ENCODE assay signal across 25 cellular contexts in genomic region chr11:77726524-77726923, GRCh38.
A peak's percentile ranks its signal among the peaks of the same experiment; 100 is the strongest.
DNase-seq lines count a peak whose midpoint lies in the region; ATAC-seq and TF ChIP-seq lines count a peak whose summit lies in the region.
"Had no signal": no experiment of that assay in that cellular context is flagged by ENCODE, and none has a peak within 500 bp of the region (broad histone marks: within the 10 kb centered on the region; RNA-seq: fewer than 3 reads in every experiment).

No MANE protein-coding gene starts in this region.

- ATAC-seq in activated CD4-positive, alpha-beta T cell treated with anti-CD3 and anti-CD28 coated beads for 36 hours: peak; percentile 33
- ATAC-seq in GM21529 (IDR thresholded peaks at IDR 0.05; ENCODE audit: unreplicated experiment) (peak; percentile 64), activated B cell treated with CpG ODN at 0.5 μM for 24 hours (ENCODE audit: low read depth) (no peak)
- peak; percentile 28 for ATAC-seq in stimulated activated naive CD8-positive, alpha-beta T cell treated with anti-CD3 and anti-CD28 coated beads, Interleukin-15, Interleukin-2, amounts not matched to agents 100 U/mL and 50 U/mL, for 24 hours

- H3K4me1 ChIP-seq in tibial nerve: no peaks in the 10 kb centered on the region

- no peak overlapping the region for H3K4me3 ChIP-seq in tibial nerve
- H3K4me3 ChIP-seq: transverse colon had no signal

- DNase-seq in activated CD4-positive, alpha-beta T cell treated with anti-CD3 and anti-CD28 coated beads for 36 hours: no peak
- no peak for DNase-seq in activated CD4-positive, alpha-beta T cell treated with anti-CD3 and anti-CD28 coated beads for 48 hours
- DNase-seq in activated B cell treated with CpG ODN at 0.5 μM for 24 hours (no peak), cerebellum (ENCODE audit: low spot score) (no peak), tibial nerve (ENCODE audit: low spot score in 2 of 2) (no peak), HCEC 1CT (no peak)
- DNase-seq in stimulated activated naive CD8-positive, alpha-beta T cell treated with anti-CD3 and anti-CD28 coated beads, Interleukin-15, Interleukin-2, amounts not matched to agents 100 U/mL and 50 U/mL, for 24 hours: no peak
- DNase-seq: 8988T; activated CD4-positive, alpha-beta memory T cell treated with anti-CD3 and anti-CD28 coated beads for 36 hours; activated naive CD4-positive, alpha-beta T cell treated with Interleukin-2 at 50 U/mL for 16 hours; amniotic stem cell; DMS79; glutamatergic neuron; Kasumi-1; mesenchymal stem cell; NCI-H1092 treated with DMSO at 0.1 percent for 48 hours; NCI-H2081; NCI-H510A; retina; SK-N-SH; stimulated activated CD4-positive, alpha-beta T cell treated with anti-CD3 and anti-CD28 coated beads, Interleukin-2, amount 100 ng/mL, for 48 hours; transverse colon had no signal

- peaks cover 6% of the 10 kb centered on the region for H3K4me1 Mint-ChIP-seq in activated CD4-positive, alpha-beta T cell treated with anti-CD3 and anti-CD28 coated beads for 36 hours
- H3K4me1 Mint-ChIP-seq in activated B cell treated with CpG ODN at 0.5 μM for 24 hours: peaks cover 20% of the 10 kb centered on the region

- H3K27ac ChIP-seq in tibial nerve: no peak overlapping the region
- H3K27ac ChIP-seq: RWPE1, transverse colon had no signal

- H3K27ac Mint-ChIP-seq in activated CD4-positive, alpha-beta T cell treated with anti-CD3 and anti-CD28 coated beads for 36 hours: peak overlapping the region; percentile 13
- H3K27ac Mint-ChIP-seq in activated B cell treated with CpG ODN at 0.5 μM for 24 hours: peak overlapping the region; percentile 39
- H3K27ac Mint-ChIP-seq: activated CD4-positive, alpha-beta memory T cell treated with anti-CD3 and anti-CD28 coated beads for 36 hours; stimulated activated naive CD8-positive, alpha-beta T cell treated with anti-CD3 and anti-CD28 coated beads, Interleukin-15, Interleukin-2, amounts not matched to agents 100 ng/mL and 50 ng/mL, for 24 hours had no signal

- POLR2A ChIA-PET in activated CD4-positive, alpha-beta T cell treated with anti-CD3 and anti-CD28 coated beads for 36 hours (lab: Charles Lee): no interaction called here
- POLR2A ChIA-PET in activated B cell treated with CpG ODN at 0.5 μM for 24 hours (lab: Charles Lee): no interaction called here

- intact Hi-C loops in activated CD4-positive, alpha-beta T cell treated with anti-CD3 and anti-CD28 coated beads for 36 hours (cut with DNase I, micrococcal nuclease): no loop called here
- intact Hi-C loops in activated B cell treated with CpG ODN at 0.5 μM for 24 hours (cut with micrococcal nuclease): no loop called here

- no peak for TF ChIP-seq CTCF in activated B cell treated with CpG ODN at 0.5 μM for 24 hours (IDR thresholded peaks at IDR 0.05)
- TF ChIP-seq CTCF in tibial nerve (IDR thresholded peaks at IDR 0.05): no peak

- CTCF ChIA-PET in activated CD4-positive, alpha-beta T cell treated with anti-CD3 and anti-CD28 coated beads for 36 hours (lab: Charles Lee): interaction anchor here (0.6 kb wide), 2 partner anchors 319 to 679 kb away, joined by 4 read pairs; no protein-coding TSS in a partner anchor
- CTCF ChIA-PET in activated B cell treated with CpG ODN at 0.5 μM for 24 hours (lab: Charles Lee): no interaction called here

- peaks cover 33% of the 10 kb centered on the region for H3K36me3 Mint-ChIP-seq in activated CD4-positive, alpha-beta T cell treated with anti-CD3 and anti-CD28 coated beads for 36 hours (ENCODE audit: low read depth)
- peaks cover 51% of the 10 kb centered on the region for H3K36me3 Mint-ChIP-seq in activated B cell treated with CpG ODN at 0.5 μM for 24 hours (ENCODE audit: low read depth)

- 89% methylated on average over 2 of the region's 2 CpGs for WGBS in tibial nerve, 2 donors

- H3K9me3 Mint-ChIP-seq in activated CD4-positive, alpha-beta T cell treated with anti-CD3 and anti-CD28 coated beads for 36 hours (ENCODE audit: low read depth): peaks cover 9% of the 10 kb centered on the region
- H3K9me3 Mint-ChIP-seq in activated B cell treated with CpG ODN at 0.5 μM for 24 hours: peaks cover 10% of the 10 kb centered on the region

- H3K9me3 ChIP-seq in tibial nerve: peaks cover 0 to 13% (median 5%) of the 10 kb centered on the region in 4 donors
- H3K9me3 ChIP-seq: SK-N-SH had no signal

- no peak for TF ChIP-seq EP300 in tibial nerve (IDR thresholded peaks at IDR 0.05)

- no peaks in the 10 kb centered on the region for H3K27me3 ChIP-seq in tibial nerve
- H3K27me3 ChIP-seq: transverse colon had no signal

- no peak for TF ChIP-seq POLR2A in tibial nerve (IDR thresholded peaks at IDR 0.05)

- peaks cover 0 to 42% (median 0%) of the 10 kb centered on the region in 3 donors for H3K36me3 ChIP-seq in tibial nerve

- H3K4me3 Mint-ChIP-seq in activated CD4-positive, alpha-beta T cell treated with anti-CD3 and anti-CD28 coated beads for 36 hours: no peak overlapping the region
- no peak overlapping the region for H3K4me3 Mint-ChIP-seq in activated B cell treated with CpG ODN at 0.5 μM for 24 hours
- H3K4me3 Mint-ChIP-seq: activated CD4-positive, alpha-beta memory T cell treated with anti-CD3 and anti-CD28 coated beads for 36 hours; stimulated activated naive CD8-positive, alpha-beta T cell treated with anti-CD3 and anti-CD28 coated beads, Interleukin-15, Interleukin-2, amounts not matched to agents 100 ng/mL and 50 ng/mL, for 24 hours had no signal

- no peaks in the 10 kb centered on the region for H3K27me3 Mint-ChIP-seq in activated CD4-positive, alpha-beta T cell treated with anti-CD3 and anti-CD28 coated beads for 36 hours
- no peaks in the 10 kb centered on the region for H3K27me3 Mint-ChIP-seq in activated B cell treated with CpG ODN at 0.5 μM for 24 hours
- H3K27me3 Mint-ChIP-seq: activated CD4-positive, alpha-beta memory T cell treated with anti-CD3 and anti-CD28 coated beads for 36 hours; stimulated activated naive CD8-positive, alpha-beta T cell treated with anti-CD3 and anti-CD28 coated beads, Interleukin-15, Interleukin-2, amounts not matched to agents 100 ng/mL and 50 ng/mL, for 24 hours had no signal
